8 cellular contexts compared by ENCODE assay signal in genomic region chr14:81990312-81990761, GRCh38.
A peak's percentile ranks its signal among the peaks of the same experiment; 100 is the strongest.
DNase-seq lines count a peak whose midpoint lies in the region; ATAC-seq, FAIRE-seq and TF ChIP-seq lines count a peak whose summit lies in the region.

No MANE protein-coding gene starts in this region.

- no peaks in the 10 kb centered on the region for H3K27me3 Mint-ChIP-seq in activated CD8-positive, alpha-beta memory T cell treated with anti-CD3 and anti-CD28 coated beads, Interleukin-2, amount 10 ng/mL, durations not matched to agents 7 days and 5 days
- peaks cover 8% of the 10 kb centered on the region for H3K27me3 Mint-ChIP-seq in progenitor cell of endocrine pancreas

- H3K9me3 ChIP-seq in A549, result no peaks in the 10 kb centered on the region

- H3K27ac ChIP-seq in A549, result no peak overlapping the region

- peak; percentile 79 to 88 for TF ChIP-seq RAD21 in A549 (conservative IDR thresholded peaks at IDR 0.05 in 1 of 2, IDR thresholded peaks at IDR 0.05 in 1 of 2)

- H3K4me3 ChIP-seq in A549, result no peak overlapping the region

- TF ChIP-seq POLR2A in A549 (IDR thresholded peaks at IDR 0.05; ENCODE audit: low read length), result no peak

- H3K36me3 Mint-ChIP-seq in activated CD8-positive, alpha-beta memory T cell treated with anti-CD3 and anti-CD28 coated beads, Interleukin-2, amount 10 ng/mL, durations not matched to agents 7 days and 5 days, result no peaks in the 10 kb centered on the region
- no peaks in the 10 kb centered on the region for H3K36me3 Mint-ChIP-seq in progenitor cell of endocrine pancreas (ENCODE audit: insufficient read depth)

- no peak for TF ChIP-seq EP300 in A549 (IDR thresholded peaks at IDR 0.05)

- no peak overlapping the region for H3K4me3 Mint-ChIP-seq in activated CD8-positive, alpha-beta memory T cell treated with anti-CD3 and anti-CD28 coated beads, Interleukin-2, amount 10 ng/mL, durations not matched to agents 7 days and 5 days
- H3K4me3 Mint-ChIP-seq in progenitor cell of endocrine pancreas (ENCODE audit: low read depth), result no peak overlapping the region

- ATAC-seq in A549 (peak in 1 of 2 experiments; percentile 52; a peak in 2 of 6 replicates), HG02798 (IDR thresholded peaks at IDR 0.05; ENCODE audit: poor library complexity, unreplicated experiment) (peak; percentile 71)
- no peak for ATAC-seq in activated CD8-positive, alpha-beta memory T cell treated with anti-CD3 and anti-CD28 coated beads, Interleukin-2, amount 10 ng/mL, durations not matched to agents 7 days and 5 days

- peak; percentile 6 to 52 for DNase-seq in A549 (ENCODE audit: low read depth in 1 of 2, low spot score in 1 of 2)
- peak; percentile 14 for DNase-seq in GM04504 (ENCODE audit: low read depth)
- peak; percentile 36 for DNase-seq in NCI-H2171 (lab: John Stamatoyannopoulos, UW)
- peak; percentile 49 for DNase-seq in activated CD8-positive, alpha-beta memory T cell treated with anti-CD3 and anti-CD28 coated beads, Interleukin-2, amount 10 ng/mL, durations not matched to agents 7 days and 5 days
- peak; percentile 4 to 18 for DNase-seq in frontal cortex (ENCODE audit: low spot score in 2 of 2)
- peak; percentile 40 for DNase-seq in progenitor cell of endocrine pancreas (ENCODE audit: low spot score, unreplicated experiment)
- DNase-seq in central memory CD4-positive, alpha-beta T cell, result no peak

- FAIRE-seq in A549 (lab: Jason Lieb, UNC) (peak; percentile 51), frontal cortex (lab: Jason Lieb, UNC) (peak; percentile 26)

- no peak overlapping the region for H3K4me2 ChIP-seq in A549

- no peak overlapping the region for H3K27ac Mint-ChIP-seq in activated CD8-positive, alpha-beta memory T cell treated with anti-CD3 and anti-CD28 coated beads, Interleukin-2, amount 10 ng/mL, durations not matched to agents 7 days and 5 days
- no peak overlapping the region for H3K27ac Mint-ChIP-seq in progenitor cell of endocrine pancreas

- TF ChIP-seq CTCF in A549 (IDR thresholded peaks at IDR 0.05) (peak; percentile 73), progenitor cell of endocrine pancreas (IDR thresholded peaks at IDR 0.05; ENCODE audit: unreplicated experiment) (peak; percentile 95)

- POLR2A ChIA-PET in A549 (lab: Yijun Ruan, JAX), result no interaction called here

- CTCF ChIA-PET in A549 (lab: Yijun Ruan, JAX), result interaction anchor here (0.7 to 2.8 kb wide), 16 partner anchors 9 to 1081 kb away, joined by 3 to 15 read pairs (median 4); no protein-coding TSS in a partner anchor
- CTCF ChIA-PET in activated CD8-positive, alpha-beta memory T cell treated with anti-CD3 and anti-CD28 coated beads, Interleukin-2, amount 10 ng/mL, durations not matched to agents 7 days and 5 days (lab: Charles Lee), result interaction anchor here (1.0 to 1.4 kb wide), 2 partner anchors 22 to 365 kb away, joined by 3 to 4 read pairs; no protein-coding TSS in a partner anchor

- no peaks in the 10 kb centered on the region for H3K9me3 Mint-ChIP-seq in activated CD8-positive, alpha-beta memory T cell treated with anti-CD3 and anti-CD28 coated beads, Interleukin-2, amount 10 ng/mL, durations not matched to agents 7 days and 5 days (ENCODE audit: low read depth)
- H3K9me3 Mint-ChIP-seq in progenitor cell of endocrine pancreas (ENCODE audit: low read depth), result peaks cover 2% of the 10 kb centered on the region

- 4% methylated on average over 7 of the region's 7 CpGs for WGBS in A549 (ENCODE audit: missing lambda C conversion rate)

- peaks cover 1% of the 10 kb centered on the region for H3K4me1 Mint-ChIP-seq in activated CD8-positive, alpha-beta memory T cell treated with anti-CD3 and anti-CD28 coated beads, Interleukin-2, amount 10 ng/mL, durations not matched to agents 7 days and 5 days
- no peaks in the 10 kb centered on the region for H3K4me1 Mint-ChIP-seq in progenitor cell of endocrine pancreas (ENCODE audit: low read depth)

- H3K4me1 ChIP-seq in A549, result no peaks in the 10 kb centered on the region

TF ChIP-seq in A549, 52 proteins besides CTCF, POLR2A, EP300 and RAD21:
- TF ChIP-seq SMC3 (IDR thresholded peaks at IDR 0.05) (peak; percentile 61), SREBF2 (IDR thresholded peaks at IDR 0.05) (no peak)
